10 cellular contexts compared by ENCODE assay signal in the genomic region with DNA sequence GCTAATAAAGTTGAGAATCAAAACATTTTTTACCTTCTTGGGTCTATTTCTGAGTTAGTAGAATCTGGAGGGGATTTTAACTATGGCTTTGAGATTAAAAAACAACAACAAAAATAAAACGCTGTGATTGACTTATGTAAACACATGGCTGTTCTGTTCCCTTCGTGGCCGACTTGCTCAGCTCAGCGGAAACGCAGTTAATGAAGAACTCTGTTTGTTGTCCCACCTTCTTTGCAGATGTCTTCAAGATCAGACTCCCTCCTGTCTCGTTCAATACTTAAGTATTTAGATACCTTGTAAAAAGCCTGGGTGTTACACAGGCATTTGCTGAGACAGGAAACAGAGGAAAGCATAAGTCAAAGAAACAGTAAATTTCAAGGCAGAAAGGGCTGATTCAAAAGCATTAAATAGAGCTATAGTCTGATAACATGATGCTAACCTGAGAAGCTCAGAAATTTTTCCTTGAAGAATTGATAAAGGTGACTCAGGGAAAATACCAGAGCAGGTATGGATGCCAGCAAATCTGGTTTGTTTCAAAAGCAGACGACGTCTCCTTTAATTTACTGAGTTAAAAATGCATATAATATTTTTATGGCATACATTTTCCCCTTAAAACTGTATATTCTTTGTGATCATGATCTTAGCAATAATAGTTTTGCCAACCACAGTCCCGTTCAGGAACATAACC. TPM values are rescaled to one million over a fixed set of nuclear protein-coding genes. Genes with fewer than 3 reads are reported as not detected.
DNase-seq lines count a peak whose midpoint lies in the region; ATAC-seq and TF ChIP-seq lines count a peak whose summit lies in the region.
"Had no signal": no experiment of that assay in that cellular context is flagged by ENCODE, and none has a peak within 500 bp of the region (broad histone marks: within the 10 kb centered on the region; RNA-seq: fewer than 3 reads in every experiment).

No MANE protein-coding gene starts in this region.

- H3K9me2 ChIP-seq in hepatocyte (replicated peaks; ENCODE audit: insufficient read depth), result no peaks in the 10 kb centered on the region

- H3K4me1 ChIP-seq in cardiac muscle cell (ENCODE audit: low read depth), result peaks cover 8% of the 10 kb centered on the region
- H3K4me1 ChIP-seq in SJCRH30, result no peaks in the 10 kb centered on the region; the same call in 1 of the 2 replicates
- peaks cover 15% of the 10 kb centered on the region for H3K4me1 ChIP-seq in hepatocyte (ENCODE audit: insufficient read depth)
- H3K4me1 ChIP-seq in urinary bladder (ENCODE audit: insufficient read depth), result no peaks in the 10 kb centered on the region
- H3K4me1 ChIP-seq in stomach, result peaks cover 0 to 16% (median 0%) of the 10 kb centered on the region in 4 donors
- H3K4me1 ChIP-seq: gastrocnemius medialis had no signal

- no peak for ATAC-seq in GM19035 (IDR thresholded peaks at IDR 0.05; ENCODE audit: unreplicated experiment)
- ATAC-seq: gastrocnemius medialis had no signal

- H3K4me3 ChIP-seq in cardiac muscle cell (no peak overlapping the region), SJCRH30 (peak overlapping the region; percentile 21), hepatocyte (no peak overlapping the region), urinary bladder (ENCODE audit: low read depth, low read length) (no peak overlapping the region), stomach (no peak overlapping the region)
- H3K4me3 ChIP-seq: gastrocnemius medialis had no signal

- H3K36me3 ChIP-seq in cardiac muscle cell (no peaks in the 10 kb centered on the region), SJCRH30 (no peaks in the 10 kb centered on the region), hepatocyte (replicated peaks; ENCODE audit: insufficient read depth, low read depth) (no peaks in the 10 kb centered on the region), urinary bladder (ENCODE audit: insufficient read depth) (no peaks in the 10 kb centered on the region), stomach (no peaks in the 10 kb centered on the region)
- H3K36me3 ChIP-seq: gastrocnemius medialis had no signal

- TF ChIP-seq POLR2A in stomach (IDR thresholded peaks at IDR 0.05), result no peak

- intact Hi-C loops in cardiac septum (cut with DNase I), result no loop called here
- intact Hi-C loops in stomach (cut with DNase I; ENCODE audit: low total_unique reads), result no loop called here

- no peaks in the 10 kb centered on the region for H3K9me3 ChIP-seq in cardiac muscle cell (ENCODE audit: low read depth)
- H3K9me3 ChIP-seq in SJCRH30 (replicated peaks), result no peaks in the 10 kb centered on the region
- no peaks in the 10 kb centered on the region for H3K9me3 ChIP-seq in hepatocyte (ENCODE audit: low read depth)
- no peaks in the 10 kb centered on the region for H3K9me3 ChIP-seq in stomach
- H3K9me3 ChIP-seq: gastrocnemius medialis had no signal

- no peak for TF ChIP-seq EP300 in stomach (IDR thresholded peaks at IDR 0.05)

- H3K27ac ChIP-seq in cardiac muscle cell (peak overlapping the region; percentile 49), SJCRH30 (no peak overlapping the region), hepatocyte (peak overlapping the region; percentile 64), urinary bladder (ENCODE audit: low read depth) (peak overlapping the region; percentile 56), stomach (no peak overlapping the region)
- H3K27ac ChIP-seq: gastrocnemius medialis had no signal

- H3K79me2 ChIP-seq in hepatocyte, result no peaks in the 10 kb centered on the region

- no peak for TF ChIP-seq CTCF in cardiac muscle cell (IDR thresholded peaks at IDR 0.05; ENCODE audit: low read depth, low read length)
- no peak for TF ChIP-seq CTCF in hepatocyte (IDR thresholded peaks at IDR 0.05; ENCODE audit: poor library complexity)
- no peak for TF ChIP-seq CTCF in stomach (IDR thresholded peaks at IDR 0.05)

- DNase-seq in cardiac muscle cell (ENCODE audit: low read depth in 1 of 2, low spot score in 1 of 2), result no peak
- DNase-seq in cardiac septum (ENCODE audit: low spot score), result no peak
- DNase-seq in SJCRH30, result no peak
- DNase-seq in hepatocyte (ENCODE audit: low spot score), result no peak
- no peak for DNase-seq in AML-193 (lab: John Stamatoyannopoulos, UW)
- no peak for DNase-seq in stomach
- DNase-seq: C1 segment of cervical spinal cord, gastrocnemius medialis had no signal

- H3K27me3 ChIP-seq in cardiac muscle cell (no peaks in the 10 kb centered on the region), SJCRH30 (no peaks in the 10 kb centered on the region), hepatocyte (no peaks in the 10 kb centered on the region), stomach (no peaks in the 10 kb centered on the region)
- H3K27me3 ChIP-seq: gastrocnemius medialis had no signal

- peak overlapping the region; percentile 90 for H2AFZ ChIP-seq in hepatocyte

- H4K20me1 ChIP-seq in hepatocyte (ENCODE audit: insufficient read depth, poor library complexity, severe bottlenecking), result no peaks in the 10 kb centered on the region

- 26% methylated on average over 9 of the region's 9 CpGs for WGBS in hepatocyte (ENCODE audit: low lambda C conversion rate, missing lambda C conversion rate)
- WGBS in urinary bladder, result 38% methylated on average over 9 of the region's 9 CpGs
- WGBS in stomach, 5 donors, result 58 to 65% (median 63%) methylated on average over 9 of the region's 9 CpGs

- peak overlapping the region; percentile 53 for H3K4me2 ChIP-seq in hepatocyte

RNA-seq across cellular contexts. Expression of gene POLI, which starts 21.7 kb away (rescaled TPM):
- total RNA-seq in cardiac muscle cell (22.3 and 43.9 TPM in 2 replicates), cardiac septum (22.4 TPM), hepatocyte (30.0 and 38.1 TPM in 2 replicates), urinary bladder (104 TPM), stomach (10 to 100 TPM in 4 of 5 donors, 1 to 10 TPM in 1; 2.3 to 65.0 (median 21.0) TPM)
- polyA plus RNA-seq in cardiac muscle cell (43.7 and 53.3 TPM in 2 replicates), hepatocyte (19.9 and 32.0 TPM in 2 replicates), urinary bladder (14.7 TPM), stomach (10 to 100 TPM in 1 of 3 donors, 1 to 10 TPM in 2; 7.3 to 12.0 (median 8.3) TPM)
- total RNA-seq in SJCRH30 (2014; rRNA removed; shearing (Covaris generic)), result 16.1 and 16.5 TPM in 2 replicates

RNA-seq across cellular contexts. Expression of gene MBD2, which starts 23.2 kb away (rescaled TPM):
- 27.5 and 29.1 TPM in 2 replicates for total RNA-seq in cardiac muscle cell
- 40.0 and 49.4 TPM in 2 replicates for polyA plus RNA-seq in cardiac muscle cell
- total RNA-seq in cardiac septum, result 33.4 TPM
- total RNA-seq in SJCRH30 (2014; rRNA removed; shearing (Covaris generic)), result 18.5 and 18.8 TPM in 2 replicates
- 14.4 and 16.8 TPM in 2 replicates for total RNA-seq in hepatocyte
- 56.8 and 72.2 TPM in 2 replicates for polyA plus RNA-seq in hepatocyte
- 36.0 TPM for total RNA-seq in urinary bladder
- polyA plus RNA-seq in urinary bladder, result 27.0 TPM
- total RNA-seq in stomach, result 10 to 100 TPM; 23.3 to 70.5 (median 39.1) TPM
- 10 to 100 TPM; 24.7 to 38.7 (median 38.2) TPM for polyA plus RNA-seq in stomach

Comparison
In these comparisons a context has a peak if more than half of its experiments do, and no peak if none do; other contexts are left out.
1. H3K27ac ChIP-seq: peak in cardiac muscle cell (single experiment), hepatocyte (single experiment) and urinary bladder (single experiment); none in SJCRH30 (single experiment) and stomach (0 of 5).